ENCODE assay signal across 8 cellular contexts in genomic region chrX:69060631-69061408, GRCh38.
A peak's percentile ranks its signal among the peaks of the same experiment; 100 is the strongest.
DNase-seq lines count a peak whose midpoint lies in the region; FAIRE-seq and TF ChIP-seq lines count a peak whose summit lies in the region.
"Had no signal": no experiment of that assay in that cellular context is flagged by ENCODE, and none has a peak within 500 bp of the region (broad histone marks: within the 10 kb centered on the region; RNA-seq: fewer than 3 reads in every experiment).

No MANE protein-coding gene starts in this region.

- H3K4me2 ChIP-seq in keratinocyte (ENCODE audit: control insufficient read depth, extremely low read depth, insufficient read depth, low read depth, low read length) = no peak overlapping the region

- H3K9me1 ChIP-seq in keratinocyte (ENCODE audit: control insufficient read depth, extremely low read depth, insufficient read depth, low read length) = no peaks in the 10 kb centered on the region

- DNase-seq in HT-29 (ENCODE audit: low spot score) (peak; percentile 81), keratinocyte (ENCODE audit: low read depth, low spot score) (no peak), tibial artery (peak in 1 of 2 donors; percentile 22), UCSD-AML1 (lab: John Stamatoyannopoulos, UW; ENCODE audit: unreplicated experiment) (no peak), GOT3 (lab: John Stamatoyannopoulos, UW) (no peak)
- DNase-seq in activated effector memory CD4-positive, alpha-beta T cell treated with Interleukin-2 at 50 U/mL for 16 hours = no peak
- DNase-seq: activated CD4-positive, alpha-beta T cell treated with anti-CD3 and anti-CD28 coated beads, Interleukin-2, amount 50 U/mL, for 4 hours had no signal

- peaks cover 0 to 14% (median 0%) of the 10 kb centered on the region in 5 experiments for H3K9me3 Mint-ChIP-seq in brain

- no peaks in the 10 kb centered on the region for H3K79me2 ChIP-seq in keratinocyte (ENCODE audit: control insufficient read depth, insufficient read depth, low read length)

- H3K4me1 ChIP-seq in keratinocyte (ENCODE audit: control insufficient read depth, extremely low read depth, insufficient read depth, low read length) (no peaks in the 10 kb centered on the region), tibial artery (no peaks in the 10 kb centered on the region)

- TF ChIP-seq CTCF in brain (conservative IDR thresholded peaks at IDR 0.05) (peak; percentile 26 to 45), keratinocyte (optimal IDR thresholded peaks at IDR 0.05 in 1 of 3, IDR thresholded peaks at IDR 0.05 in 1 of 3, conservative IDR thresholded peaks at IDR 0.05 in 1 of 3; ENCODE audit: extremely low read depth in 1 of 3, insufficient read depth in 2 of 3, low read length in 3 of 3) (peak in 2 of 3 experiments; percentile 24), tibial artery (IDR thresholded peaks at IDR 0.05) (peak; percentile 20 to 31)

- no peak for FAIRE-seq in keratinocyte (lab: Jason Lieb, UNC)

- no peak overlapping the region for H3K27ac ChIP-seq in keratinocyte (ENCODE audit: control insufficient read depth, insufficient read depth, low read length)
- no peak overlapping the region for H3K27ac ChIP-seq in tibial artery

- H3K4me1 Mint-ChIP-seq in brain = peaks cover 39% of the 10 kb centered on the region

- dilution Hi-C loops in keratinocyte (cut with MboI; ENCODE audit: extremely low pct_ligation_motif_present, low sequenced_read_pairs) = no loop called here

- H3K36me3 ChIP-seq in keratinocyte (ENCODE audit: control insufficient read depth in 2 of 2, extremely low read depth in 1 of 2, insufficient read depth in 2 of 2, low read length in 2 of 2) (no peaks in the 10 kb centered on the region), tibial artery (no peaks in the 10 kb centered on the region)

- H3K4me3 ChIP-seq in keratinocyte (ENCODE audit: control insufficient read depth in 2 of 3, extremely low read depth in 1 of 3, insufficient read depth in 2 of 3, low read depth in 1 of 3, low read length in 3 of 3) (no peak overlapping the region), tibial artery (no peak overlapping the region)

- intact Hi-C loops in tibial artery (cut with DNase I; ENCODE audit: low total_unique reads) = loop anchor here (10.0 kb wide), 1 partner anchor 226 kb away; no protein-coding TSS in a partner anchor

- no peaks in the 10 kb centered on the region for H3K27me3 Mint-ChIP-seq in brain

- no peak overlapping the region for H3K4me3 Mint-ChIP-seq in brain

- H3K36me3 Mint-ChIP-seq in brain = no peaks in the 10 kb centered on the region

- H3K27me3 ChIP-seq in keratinocyte (ENCODE audit: control insufficient read depth, extremely low read depth, insufficient read depth, low read length) = no peaks in the 10 kb centered on the region
- H3K27me3 ChIP-seq in tibial artery = no peaks in the 10 kb centered on the region

- H4K20me1 ChIP-seq in keratinocyte (ENCODE audit: control insufficient read depth, extremely low read depth, insufficient read depth, low read length) = no peaks in the 10 kb centered on the region

- no peaks in the 10 kb centered on the region for H3K9me3 ChIP-seq in keratinocyte (ENCODE audit: control insufficient read depth, low read depth, low read length)
- peaks cover 0 to 14% (median 11%) of the 10 kb centered on the region in 3 donors for H3K9me3 ChIP-seq in tibial artery

- H3K27ac Mint-ChIP-seq in brain = peak overlapping the region in 3 of 5 experiments; percentile 13 to 92 (median 91)

- no peak overlapping the region for H3K9ac ChIP-seq in keratinocyte (ENCODE audit: control insufficient read depth, extremely low read depth, insufficient read depth, low read length)

- H2AFZ ChIP-seq in keratinocyte (ENCODE audit: control insufficient read depth, low read length) = no peak overlapping the region
